13 cellular contexts compared by ENCODE assay signal in genomic region chr12:69519871-69520270, GRCh38.
"Had no signal": no experiment of that assay in that cellular context is flagged by ENCODE, and none has a peak within 500 bp of the region (broad histone marks: within the 10 kb centered on the region; RNA-seq: fewer than 3 reads in every experiment).

No MANE protein-coding gene starts in this region.

- H3K4me3 Mint-ChIP-seq: activated naive CD8-positive, alpha-beta T cell treated with anti-CD3 and anti-CD28 coated beads for 36 hours; activated T-helper 1 cell treated with anti-CD3 and anti-CD28 coated beads, Interleukin-12 subunit alpha, Interleukin-12 subunit beta, Interleukin-2, Interleukin-4 antibody, amounts not matched to agents 30 ng/mL and 10 ng/mL and 1 ng/mL, durations not matched to agents 14 hours and 24 hours and 36 hours; mesothelial cell of epicardium; neural crest cell; stimulated activated naive CD8-positive, alpha-beta T cell treated with anti-CD3 and anti-CD28 coated beads, Interleukin-15, amount 100 ng/mL, for 72 hours had no signal

- H3K9me3 ChIP-seq: psoas muscle, right lobe of liver, testis, upper lobe of left lung had no signal

- H3K4me1 ChIP-seq: right lobe of liver had no signal

- H3K27me3 ChIP-seq: right lobe of liver, spleen, testis, upper lobe of left lung had no signal

- H3K27me3 Mint-ChIP-seq: activated naive CD8-positive, alpha-beta T cell treated with anti-CD3 and anti-CD28 coated beads for 36 hours; stimulated activated naive CD8-positive, alpha-beta T cell treated with anti-CD3 and anti-CD28 coated beads, Interleukin-15, amount 100 ng/mL, for 72 hours had no signal

- H3K4me3 ChIP-seq: psoas muscle, right lobe of liver, spleen, testis, upper lobe of left lung had no signal

- H3K27ac ChIP-seq: psoas muscle, right lobe of liver, spleen, testis, upper lobe of left lung had no signal

- DNase-seq: activated CD4-positive, alpha-beta T cell treated with anti-CD3 and anti-CD28 coated beads, Interleukin-2, amount 50 U/mL, for 1 hour; activated CD8-positive, alpha-beta memory T cell treated with anti-CD3 and anti-CD28 coated beads for 24 hours; activated naive CD8-positive, alpha-beta T cell treated with anti-CD3 and anti-CD28 coated beads for 36 hours; glutamatergic neuron; psoas muscle; right lobe of liver; spleen; stimulated activated naive CD8-positive, alpha-beta T cell treated with anti-CD3 and anti-CD28 coated beads, Interleukin-15, amount 100 ng/mL, for 72 hours; testis; upper lobe of left lung had no signal

- H3K27ac Mint-ChIP-seq: activated naive CD8-positive, alpha-beta T cell treated with anti-CD3 and anti-CD28 coated beads for 36 hours; activated T-helper 1 cell treated with anti-CD3 and anti-CD28 coated beads, Interleukin-12 subunit alpha, Interleukin-12 subunit beta, Interleukin-2, Interleukin-4 antibody, amounts not matched to agents 30 ng/mL and 10 ng/mL and 1 ng/mL, durations not matched to agents 14 hours and 24 hours and 36 hours; mesothelial cell of epicardium; stimulated activated naive CD8-positive, alpha-beta T cell treated with anti-CD3 and anti-CD28 coated beads, Interleukin-15, amount 100 ng/mL, for 72 hours had no signal

- H3K36me3 ChIP-seq: right lobe of liver, spleen, upper lobe of left lung had no signal
